Comparison of ENCODE assay signal across 1 cellular context in genomic region chr20:49508435-49509199, GRCh38.
A peak's percentile ranks its signal among the peaks of the same experiment; 100 is the strongest.
TF ChIP-seq lines count a peak whose summit lies in the region.

No MANE protein-coding gene starts in this region.

TF ChIP-seq in HepG2, 621 proteins besides CTCF, POLR2A, EP300 and RAD21 (continued from another document and continues in another):
- no peak for TF ChIP-seq ZNF318 (CRISPR knock-in tag; IDR thresholded peaks at IDR 0.05)
- TF ChIP-seq FOXO4 (CRISPR knock-in tag; conservative IDR thresholded peaks at IDR 0.05) = 0 out of 2 replicates have a peak, but pooled peaks have one; percentile 71
- TF ChIP-seq ZNF451 (CRISPR knock-in tag; IDR thresholded peaks at IDR 0.05) = no peak
- no peak for TF ChIP-seq HMG20B (CRISPR knock-in tag; conservative IDR thresholded peaks at IDR 0.05)
- TF ChIP-seq BORCS8-MEF2B (CRISPR knock-in tag; IDR thresholded peaks at IDR 0.05) = 0 out of 2 replicates have a peak, but pooled peaks have one; percentile 39
- no peak for TF ChIP-seq RBFOX2 (IDR thresholded peaks at IDR 0.05; ENCODE audit: low read depth, low read length)
- no peak for TF ChIP-seq ZNF264 (CRISPR knock-in tag; IDR thresholded peaks at IDR 0.05)
- TF ChIP-seq ZFP90 (CRISPR knock-in tag; IDR thresholded peaks at IDR 0.05; ENCODE audit: borderline replicate concordance) = 0 out of 2 replicates have a peak, but pooled peaks have one; percentile 32
- no peak for TF ChIP-seq ZNF274 (CRISPR knock-in tag; IDR thresholded peaks at IDR 0.05)
- no peak for TF ChIP-seq ZNF460 (CRISPR knock-in tag; IDR thresholded peaks at IDR 0.05; ENCODE audit: borderline replicate concordance)
- no peak for TF ChIP-seq ZSCAN22 (CRISPR knock-in tag; IDR thresholded peaks at IDR 0.05)
- no peak; the same call in 1 of the 2 replicates for TF ChIP-seq ZBTB25 (CRISPR knock-in tag; IDR thresholded peaks at IDR 0.05)
- no peak for TF ChIP-seq IKZF5 (CRISPR knock-in tag; IDR thresholded peaks at IDR 0.05)
- peak; percentile 92 for TF ChIP-seq CEBPG (CRISPR knock-in tag; IDR thresholded peaks at IDR 0.05)
- TF ChIP-seq ZNF747 (CRISPR knock-in tag; IDR thresholded peaks at IDR 0.05; ENCODE audit: borderline replicate concordance) = no peak
- no peak for TF ChIP-seq TFAP4 (IDR thresholded peaks at IDR 0.05; ENCODE audit: borderline replicate concordance, low read depth)
- peak; percentile 59; the same call in 1 of the 2 replicates for TF ChIP-seq MTF1 (CRISPR knock-in tag; IDR thresholded peaks at IDR 0.05)
- peak; percentile 89 for TF ChIP-seq CEBPB (IDR thresholded peaks at IDR 0.05; ENCODE audit: borderline replicate concordance, low read depth, low read length)
- no peak for TF ChIP-seq ZNF441 (CRISPR knock-in tag; IDR thresholded peaks at IDR 0.05; ENCODE audit: borderline replicate concordance)
- TF ChIP-seq AGO1 (IDR thresholded peaks at IDR 0.05; ENCODE audit: low read depth, low read length, poor library complexity, severe bottlenecking) = no peak
- no peak for TF ChIP-seq ZBTB37 (CRISPR knock-in tag; IDR thresholded peaks at IDR 0.05)
- no peak for TF ChIP-seq MATR3 (CRISPR knock-in tag; IDR thresholded peaks at IDR 0.05)
- no peak for TF ChIP-seq POLR2G (IDR thresholded peaks at IDR 0.05; ENCODE audit: low read depth, low read length)
- TF ChIP-seq ZNF432 (CRISPR knock-in tag; IDR thresholded peaks at IDR 0.05; ENCODE audit: borderline replicate concordance) = no peak
- no peak for TF ChIP-seq TRAFD1 (CRISPR knock-in tag; IDR thresholded peaks at IDR 0.05; ENCODE audit: borderline replicate concordance)
- TF ChIP-seq ZNF547 (CRISPR knock-in tag; IDR thresholded peaks at IDR 0.05) = peak; percentile 69; the same call in 1 of the 2 replicates
- no peak for TF ChIP-seq ZFP37 (CRISPR knock-in tag; IDR thresholded peaks at IDR 0.05; ENCODE audit: borderline replicate concordance)
- no peak for TF ChIP-seq HOMEZ (CRISPR knock-in tag; IDR thresholded peaks at IDR 0.05; ENCODE audit: low read depth)
- no peak for TF ChIP-seq ZNF17 (CRISPR knock-in tag; IDR thresholded peaks at IDR 0.05)
- no peak for TF ChIP-seq ZNF577 (CRISPR knock-in tag; IDR thresholded peaks at IDR 0.05; ENCODE audit: borderline replicate concordance, low read depth)
- TF ChIP-seq ZNF614 (CRISPR knock-in tag; IDR thresholded peaks at IDR 0.05; ENCODE audit: borderline replicate concordance) = no peak
- no peak for TF ChIP-seq SNAI1 (CRISPR knock-in tag; IDR thresholded peaks at IDR 0.05; ENCODE audit: borderline replicate concordance)
- TF ChIP-seq ZSCAN21 (CRISPR knock-in tag; IDR thresholded peaks at IDR 0.05; ENCODE audit: borderline replicate concordance) = 0 out of 2 replicates have a peak, but pooled peaks have one; percentile 28
- no peak for TF ChIP-seq TOE1 (CRISPR knock-in tag; IDR thresholded peaks at IDR 0.05)
- TF ChIP-seq MYPOP (CRISPR knock-in tag; IDR thresholded peaks at IDR 0.05) = no peak
- TF ChIP-seq POLR2AphosphoS2 (IDR thresholded peaks at IDR 0.05; ENCODE audit: low read depth, low read length) = no peak
- no peak for TF ChIP-seq TBP (CRISPR knock-in tag; IDR thresholded peaks at IDR 0.05)
- TF ChIP-seq ATF1 (CRISPR knock-in tag; IDR thresholded peaks at IDR 0.05) = no peak
- no peak for TF ChIP-seq ZNF800 (CRISPR knock-in tag; IDR thresholded peaks at IDR 0.05)
- TF ChIP-seq ZNF20 (CRISPR knock-in tag; IDR thresholded peaks at IDR 0.05) = no peak
- 0 out of 2 replicates have a peak, but pooled peaks have one; percentile 9 for TF ChIP-seq ZNF253 (CRISPR knock-in tag; IDR thresholded peaks at IDR 0.05; ENCODE audit: borderline replicate concordance)
- no peak for TF ChIP-seq ZBTB20 (CRISPR knock-in tag; IDR thresholded peaks at IDR 0.05; ENCODE audit: borderline replicate concordance, low read depth)
